Comparison of ENCODE assay signal across 8 cellular contexts in the genomic region with DNA sequence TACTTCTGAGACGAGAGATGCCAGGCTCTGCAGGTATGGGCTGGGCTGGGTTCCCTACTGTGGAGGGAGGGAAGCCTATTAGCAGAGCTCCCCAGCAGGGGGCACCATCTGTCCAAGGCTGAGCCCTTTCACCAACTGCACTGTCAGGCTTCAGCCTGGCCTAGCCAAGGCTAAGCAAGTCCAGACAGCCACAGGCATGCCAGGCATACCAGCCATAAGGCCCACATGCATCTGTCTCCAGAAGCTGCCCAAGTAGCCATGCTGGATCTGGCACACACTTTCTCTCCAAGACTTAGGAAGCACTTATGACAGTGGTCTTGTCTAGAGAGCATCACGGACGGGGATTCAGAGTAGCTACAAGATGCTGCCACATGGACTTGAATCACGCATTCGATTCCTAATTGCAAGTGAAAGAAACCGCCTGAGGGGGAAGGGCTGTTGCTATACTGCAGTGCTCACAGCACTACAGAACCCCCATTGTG. TPM values are rescaled to one million over a fixed set of nuclear protein-coding genes. Genes with fewer than 3 reads are reported as not detected.
DNase-seq lines count a peak whose midpoint lies in the region; ATAC-seq and TF ChIP-seq lines count a peak whose summit lies in the region.

No MANE protein-coding gene starts in this region.

- H3K4me2 ChIP-seq in KMS-11: no peak overlapping the region
- no peak overlapping the region for H3K4me2 ChIP-seq in trophoblast cell (ENCODE audit: low read length)

- H3K27me3 ChIP-seq in KMS-11 (ENCODE audit: insufficient read depth, low read depth) (no peaks in the 10 kb centered on the region), RWPE2 (ENCODE audit: insufficient read depth, poor library complexity, severe bottlenecking) (no peaks in the 10 kb centered on the region), trophoblast cell (ENCODE audit: insufficient read depth, low read length) (no peaks in the 10 kb centered on the region), upper lobe of right lung (no peaks in the 10 kb centered on the region)

- H4K91ac ChIP-seq in trophoblast cell (ENCODE audit: low read depth, low read length): no peak overlapping the region

- H3K27ac ChIP-seq in KMS-11 (no peak overlapping the region), RWPE2 (ENCODE audit: poor library complexity, severe bottlenecking) (peak overlapping the region; percentile 24), trophoblast cell (ENCODE audit: low read depth, low read length) (no peak overlapping the region), upper lobe of right lung (no peak overlapping the region)

- H3K79me1 ChIP-seq in trophoblast cell (ENCODE audit: low read length): no peaks in the 10 kb centered on the region

- no peak overlapping the region for H2BK12ac ChIP-seq in trophoblast cell (ENCODE audit: low read length)

- H3K9ac ChIP-seq in KMS-11 (no peak overlapping the region), trophoblast cell (ENCODE audit: low read length) (no peak overlapping the region)

- H3K9me3 ChIP-seq in RWPE2 (ENCODE audit: severe bottlenecking) (no peaks in the 10 kb centered on the region), trophoblast cell (ENCODE audit: insufficient read depth, low read depth, low read length) (no peaks in the 10 kb centered on the region), upper lobe of right lung (no peaks in the 10 kb centered on the region)

- in situ Hi-C loops in Caki2 (cut with HindIII; ENCODE audit: low pct_unique_long_range_greater_than_20kb, low sequenced_read_pairs): no loop called here

- intact Hi-C loops in upper lobe of right lung (cut with DNase I): no loop called here

- H2BK120ac ChIP-seq in trophoblast cell (ENCODE audit: insufficient read depth, low read length, poor library complexity): no peak overlapping the region

- no peak overlapping the region for H3K23ac ChIP-seq in trophoblast cell (ENCODE audit: low read length)

- TF ChIP-seq CTCF in KMS-11 (conservative IDR thresholded peaks at IDR 0.05; ENCODE audit: low read depth, low read length) (peak; percentile 91), RWPE2 (IDR thresholded peaks at IDR 0.05; ENCODE audit: poor library complexity, severe bottlenecking) (peak; percentile 91), upper lobe of right lung (IDR thresholded peaks at IDR 0.05) (peak; percentile 86)

- H2AK5ac ChIP-seq in trophoblast cell (ENCODE audit: low read length): no peak overlapping the region

- no peak overlapping the region for H4K12ac ChIP-seq in trophoblast cell (ENCODE audit: low read depth, low read length)

- no peaks in the 10 kb centered on the region; the same call in 1 of the 2 replicates for H3K36me3 ChIP-seq in KMS-11 (ENCODE audit: insufficient read depth)
- H3K36me3 ChIP-seq in RWPE2 (ENCODE audit: low read depth): peaks cover 93% of the 10 kb centered on the region
- H3K36me3 ChIP-seq in trophoblast cell (ENCODE audit: control insufficient read depth in 1 of 2, insufficient read depth in 2 of 2, low read length in 2 of 2): peaks cover 21 to 36% of the 10 kb centered on the region in 2 experiments
- H3K36me3 ChIP-seq in upper lobe of right lung: peaks cover 42% of the 10 kb centered on the region

- no peak overlapping the region for H3K18ac ChIP-seq in trophoblast cell (ENCODE audit: low read length)

- no peaks in the 10 kb centered on the region for H4K20me1 ChIP-seq in KMS-11 (ENCODE audit: insufficient read depth)

- no peak overlapping the region for H3K4ac ChIP-seq in trophoblast cell (ENCODE audit: low read depth, low read length)

- H3K79me2 ChIP-seq in KMS-11 (ENCODE audit: insufficient read depth, low read depth) (peaks cover 14% of the 10 kb centered on the region), trophoblast cell (ENCODE audit: control insufficient read depth, insufficient read depth, low read length, poor library complexity) (no peaks in the 10 kb centered on the region)

- no peak overlapping the region for H2BK5ac ChIP-seq in trophoblast cell (ENCODE audit: low read depth, low read length, poor library complexity)

- H3K4me1 ChIP-seq in KMS-11 (ENCODE audit: low read depth, poor library complexity, severe bottlenecking): no peaks in the 10 kb centered on the region
- peaks cover 12% of the 10 kb centered on the region for H3K4me1 ChIP-seq in RWPE2 (ENCODE audit: insufficient read depth, poor library complexity, severe bottlenecking)
- peaks cover 0 to 3% of the 10 kb centered on the region in 2 experiments for H3K4me1 ChIP-seq in trophoblast cell (ENCODE audit: control insufficient read depth in 1 of 2, insufficient read depth in 2 of 2, low read length in 2 of 2)
- no peaks in the 10 kb centered on the region for H3K4me1 ChIP-seq in upper lobe of right lung

- H3K14ac ChIP-seq in trophoblast cell (ENCODE audit: low read length): no peak overlapping the region

- ATAC-seq in GM21390 (IDR thresholded peaks at IDR 0.05; ENCODE audit: unreplicated experiment) (peak; percentile 93), RWPE2 (ENCODE audit: low read depth) (peak; percentile 99), upper lobe of right lung (peak; percentile 98)

- DNase-seq in Caki2 (ENCODE audit: low read depth) (peak; percentile 59), RWPE2 (ENCODE audit: low spot score) (peak; percentile 86), globus pallidus (ENCODE audit: low spot score) (peak; percentile 85), trophoblast cell (peak; percentile 94 to 95), upper lobe of right lung (peak; percentile 87)
- DNase-seq in activated gamma-delta T cell treated with anti-CD3 and anti-CD28 coated beads, Interleukin-2, amount 50 U/mL, for 16 hours (ENCODE audit: low read depth): peak; percentile 56

- H3K4me3 ChIP-seq in KMS-11 (IDR thresholded peaks at IDR 0.05; ENCODE audit: insufficient read depth, low read depth, low read length): no peak overlapping the region
- no peak overlapping the region for H3K4me3 ChIP-seq in RWPE2 (ENCODE audit: severe bottlenecking)
- H3K4me3 ChIP-seq in trophoblast cell (ENCODE audit: low read depth, low read length): no peak overlapping the region
- H3K4me3 ChIP-seq in upper lobe of right lung: no peak overlapping the region

- no peak overlapping the region for H2AFZ ChIP-seq in KMS-11 (ENCODE audit: low read depth)
- H2AFZ ChIP-seq in trophoblast cell (ENCODE audit: insufficient read depth, low read length, poor library complexity): no peak overlapping the region

- no peak overlapping the region for H4K8ac ChIP-seq in trophoblast cell (ENCODE audit: low read depth, low read length)

- no CpG with 5 or more reads among the region's 6 CpGs for WGBS in trophoblast cell (ENCODE audit: extremely low coverage, insufficient coverage, insufficient read length)

RNA-seq across cellular contexts. Expression of gene RUVBL1, which starts 28.3 kb away (rescaled TPM):
- 50.7 and 60.7 TPM in 2 replicates for total RNA-seq in Caki2 (2014; rRNA removed; shearing (Covaris generic); ENCODE audit: low replicate concordance)
- 22.0 and 22.5 TPM in 2 replicates for polyA plus RNA-seq in trophoblast cell (2013)
- total RNA-seq in upper lobe of right lung: 17.0 TPM

RNA-seq across cellular contexts. Expression of gene SEC61A1, which starts 43.0 kb away (rescaled TPM):
- total RNA-seq in Caki2 (2014; rRNA removed; shearing (Covaris generic); ENCODE audit: low replicate concordance): 141 and 159 TPM in 2 replicates
- 320 and 344 TPM in 2 replicates for polyA plus RNA-seq in trophoblast cell (2013)
- total RNA-seq in upper lobe of right lung: 183 TPM

RNA-seq across cellular contexts. Expression of gene EEFSEC, which starts 58.0 kb away (rescaled TPM):
- total RNA-seq in Caki2 (2014; rRNA removed; shearing (Covaris generic); ENCODE audit: low replicate concordance): 10.3 and 12.7 TPM in 2 replicates
- 6.7 and 7.2 TPM in 2 replicates for polyA plus RNA-seq in trophoblast cell (2013)
- 15.3 TPM for total RNA-seq in upper lobe of right lung
